Comparison of ENCODE assay signal across 1 cellular context in the genomic region with DNA sequence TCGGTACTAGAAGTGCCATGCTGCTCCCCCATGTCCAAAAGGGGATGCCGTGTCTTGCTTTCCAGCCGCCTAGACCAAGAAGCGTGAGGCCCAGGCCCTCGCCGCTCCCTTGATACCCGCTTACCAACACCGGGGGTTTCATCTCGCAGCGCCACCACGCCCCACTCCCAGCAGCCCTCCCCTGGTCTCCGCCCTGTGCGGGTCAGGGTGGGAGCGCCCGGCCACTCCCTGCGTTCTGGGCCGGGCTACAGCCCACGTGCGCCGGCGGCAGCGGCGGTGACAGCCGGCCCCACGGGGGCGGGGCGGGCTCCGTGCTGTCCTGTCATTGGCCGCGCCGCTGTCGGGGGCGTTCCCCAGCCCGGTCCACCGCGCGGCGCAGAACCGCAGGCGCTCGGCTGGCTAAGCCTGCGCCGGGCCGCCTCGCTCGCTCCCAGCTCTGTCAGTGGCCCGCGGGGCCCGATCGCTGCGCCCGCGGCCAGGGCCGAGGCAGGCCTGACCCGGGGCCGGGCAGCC.
TF ChIP-seq lines count a peak whose summit lies in the region.

A gene with protein sequence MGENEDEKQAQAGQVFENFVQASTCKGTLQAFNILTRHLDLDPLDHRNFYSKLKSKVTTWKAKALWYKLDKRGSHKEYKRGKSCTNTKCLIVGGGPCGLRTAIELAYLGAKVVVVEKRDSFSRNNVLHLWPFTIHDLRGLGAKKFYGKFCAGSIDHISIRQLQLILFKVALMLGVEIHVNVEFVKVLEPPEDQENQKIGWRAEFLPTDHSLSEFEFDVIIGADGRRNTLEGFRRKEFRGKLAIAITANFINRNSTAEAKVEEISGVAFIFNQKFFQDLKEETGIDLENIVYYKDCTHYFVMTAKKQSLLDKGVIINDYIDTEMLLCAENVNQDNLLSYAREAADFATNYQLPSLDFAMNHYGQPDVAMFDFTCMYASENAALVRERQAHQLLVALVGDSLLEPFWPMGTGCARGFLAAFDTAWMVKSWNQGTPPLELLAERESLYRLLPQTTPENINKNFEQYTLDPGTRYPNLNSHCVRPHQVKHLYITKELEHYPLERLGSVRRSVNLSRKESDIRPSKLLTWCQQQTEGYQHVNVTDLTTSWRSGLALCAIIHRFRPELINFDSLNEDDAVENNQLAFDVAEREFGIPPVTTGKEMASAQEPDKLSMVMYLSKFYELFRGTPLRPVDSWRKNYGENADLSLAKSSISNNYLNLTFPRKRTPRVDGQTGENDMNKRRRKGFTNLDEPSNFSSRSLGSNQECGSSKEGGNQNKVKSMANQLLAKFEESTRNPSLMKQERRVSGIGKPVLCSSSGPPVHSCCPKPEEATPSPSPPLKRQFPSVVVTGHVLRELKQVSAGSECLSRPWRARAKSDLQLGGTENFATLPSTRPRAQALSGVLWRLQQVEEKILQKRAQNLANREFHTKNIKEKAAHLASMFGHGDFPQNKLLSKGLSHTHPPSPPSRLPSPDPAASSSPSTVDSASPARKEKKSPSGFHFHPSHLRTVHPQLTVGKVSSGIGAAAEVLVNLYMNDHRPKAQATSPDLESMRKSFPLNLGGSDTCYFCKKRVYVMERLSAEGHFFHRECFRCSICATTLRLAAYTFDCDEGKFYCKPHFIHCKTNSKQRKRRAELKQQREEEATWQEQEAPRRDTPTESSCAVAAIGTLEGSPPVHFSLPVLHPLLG (plus strand): TSS at position 390 of the 513 bp plus-strand sequence. CDS start 51,566 bp downstream, outside the sequence.

TF ChIP-seq in WTC11, 78 proteins besides CTCF, POLR2A, EP300 and RAD21 (continued from another document):
- TF ChIP-seq, protein P1, sequence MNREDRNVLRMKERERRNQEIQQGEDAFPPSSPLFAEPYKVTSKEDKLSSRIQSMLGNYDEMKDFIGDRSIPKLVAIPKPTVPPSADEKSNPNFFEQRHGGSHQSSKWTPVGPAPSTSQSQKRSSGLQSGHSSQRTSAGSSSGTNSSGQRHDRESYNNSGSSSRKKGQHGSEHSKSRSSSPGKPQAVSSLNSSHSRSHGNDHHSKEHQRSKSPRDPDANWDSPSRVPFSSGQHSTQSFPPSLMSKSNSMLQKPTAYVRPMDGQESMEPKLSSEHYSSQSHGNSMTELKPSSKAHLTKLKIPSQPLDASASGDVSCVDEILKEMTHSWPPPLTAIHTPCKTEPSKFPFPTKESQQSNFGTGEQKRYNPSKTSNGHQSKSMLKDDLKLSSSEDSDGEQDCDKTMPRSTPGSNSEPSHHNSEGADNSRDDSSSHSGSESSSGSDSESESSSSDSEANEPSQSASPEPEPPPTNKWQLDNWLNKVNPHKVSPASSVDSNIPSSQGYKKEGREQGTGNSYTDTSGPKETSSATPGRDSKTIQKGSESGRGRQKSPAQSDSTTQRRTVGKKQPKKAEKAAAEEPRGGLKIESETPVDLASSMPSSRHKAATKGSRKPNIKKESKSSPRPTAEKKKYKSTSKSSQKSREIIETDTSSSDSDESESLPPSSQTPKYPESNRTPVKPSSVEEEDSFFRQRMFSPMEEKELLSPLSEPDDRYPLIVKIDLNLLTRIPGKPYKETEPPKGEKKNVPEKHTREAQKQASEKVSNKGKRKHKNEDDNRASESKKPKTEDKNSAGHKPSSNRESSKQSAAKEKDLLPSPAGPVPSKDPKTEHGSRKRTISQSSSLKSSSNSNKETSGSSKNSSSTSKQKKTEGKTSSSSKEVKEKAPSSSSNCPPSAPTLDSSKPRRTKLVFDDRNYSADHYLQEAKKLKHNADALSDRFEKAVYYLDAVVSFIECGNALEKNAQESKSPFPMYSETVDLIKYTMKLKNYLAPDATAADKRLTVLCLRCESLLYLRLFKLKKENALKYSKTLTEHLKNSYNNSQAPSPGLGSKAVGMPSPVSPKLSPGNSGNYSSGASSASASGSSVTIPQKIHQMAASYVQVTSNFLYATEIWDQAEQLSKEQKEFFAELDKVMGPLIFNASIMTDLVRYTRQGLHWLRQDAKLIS (CRISPR knock-in tag; IDR thresholded peaks at IDR 0.05; ENCODE audit: borderline replicate concordance) = no peak
- peak; percentile 70 for TF ChIP-seq FOXK1 (CRISPR knock-in tag; IDR thresholded peaks at IDR 0.05)
- TF ChIP-seq, protein P2, sequence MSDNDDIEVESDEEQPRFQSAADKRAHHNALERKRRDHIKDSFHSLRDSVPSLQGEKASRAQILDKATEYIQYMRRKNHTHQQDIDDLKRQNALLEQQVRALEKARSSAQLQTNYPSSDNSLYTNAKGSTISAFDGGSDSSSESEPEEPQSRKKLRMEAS (CRISPR knock-in tag; IDR thresholded peaks at IDR 0.05) = peak; percentile 90
